2 cellular contexts compared by ENCODE assay signal in the genomic region with DNA sequence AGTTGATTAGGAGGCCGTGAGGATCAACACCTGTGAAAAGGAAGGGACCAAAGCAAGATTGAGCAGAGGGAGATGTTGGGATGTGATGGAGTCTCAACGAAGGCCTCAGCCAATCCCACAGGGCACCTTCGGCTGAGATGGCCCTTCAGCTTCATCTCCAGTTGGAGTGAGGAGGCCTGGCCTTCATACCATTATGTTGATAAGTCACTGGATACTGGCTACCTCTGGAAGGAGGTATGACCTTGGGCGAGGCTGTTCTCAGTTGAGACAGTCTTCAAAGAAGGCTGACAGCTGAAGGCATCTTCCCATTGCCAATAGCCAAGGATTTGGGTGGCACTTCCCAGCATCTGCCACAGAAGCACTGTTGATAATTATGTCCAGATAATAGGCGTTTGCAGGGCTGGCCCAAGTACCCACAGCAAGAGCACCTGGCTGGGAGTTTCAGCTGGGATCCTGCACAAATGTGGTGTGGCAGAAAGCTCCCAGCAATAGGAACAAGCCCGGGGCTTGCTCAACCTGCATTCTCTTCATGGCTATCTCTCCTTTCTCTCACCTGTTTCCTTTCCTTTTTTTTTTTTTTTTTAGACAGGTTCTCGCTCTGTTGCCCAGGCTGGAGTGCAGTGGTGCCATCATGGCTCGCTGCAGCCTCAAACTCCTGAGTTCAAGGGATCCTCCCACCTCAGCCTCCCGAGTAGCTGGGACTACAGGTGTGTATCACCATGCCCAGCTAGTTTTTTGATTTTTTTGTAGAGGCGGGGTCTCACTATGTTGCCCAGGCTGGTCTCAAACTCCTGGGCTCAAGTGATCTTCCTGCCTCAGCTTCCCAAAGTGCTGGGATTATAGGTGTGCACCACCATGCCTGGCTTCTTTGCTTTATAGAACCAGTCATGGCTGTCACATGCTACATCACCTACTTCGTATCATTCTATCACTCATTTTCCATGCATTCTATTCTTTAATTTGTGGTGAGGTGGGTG.
A peak's percentile ranks its signal among the peaks of the same experiment; 100 is the strongest.
TF ChIP-seq lines count a peak whose summit lies in the region.

No MANE protein-coding gene starts in this region.

TF ChIP-seq in HEK293, 187 proteins besides CTCF, POLR2A, EP300 and RAD21:
- TF ChIP-seq ZFP37 (tag by site-specific recombination; IDR thresholded peaks at IDR 0.05) (no peak), ZNF121 (tag by site-specific recombination; IDR thresholded peaks at IDR 0.05) (peak; percentile 95)
TF ChIP-seq in HEK293: peak in this region for 1.

TF ChIP-seq in GM12878, 131 proteins besides CTCF, POLR2A, EP300 and RAD21:
- TF ChIP-seq LARP7 (IDR thresholded peaks at IDR 0.05) (no peak), JUNB (IDR thresholded peaks at IDR 0.05) (no peak), SMAD1 (IDR thresholded peaks at IDR 0.05; ENCODE audit: low read depth, partially characterized antibody) (no peak), NR2F1 (conservative IDR thresholded peaks at IDR 0.05) (no peak), RELA (IDR thresholded peaks at IDR 0.05; ENCODE audit: borderline replicate concordance, partially characterized antibody) (no peak)
- TF ChIP-seq, protein P1, sequence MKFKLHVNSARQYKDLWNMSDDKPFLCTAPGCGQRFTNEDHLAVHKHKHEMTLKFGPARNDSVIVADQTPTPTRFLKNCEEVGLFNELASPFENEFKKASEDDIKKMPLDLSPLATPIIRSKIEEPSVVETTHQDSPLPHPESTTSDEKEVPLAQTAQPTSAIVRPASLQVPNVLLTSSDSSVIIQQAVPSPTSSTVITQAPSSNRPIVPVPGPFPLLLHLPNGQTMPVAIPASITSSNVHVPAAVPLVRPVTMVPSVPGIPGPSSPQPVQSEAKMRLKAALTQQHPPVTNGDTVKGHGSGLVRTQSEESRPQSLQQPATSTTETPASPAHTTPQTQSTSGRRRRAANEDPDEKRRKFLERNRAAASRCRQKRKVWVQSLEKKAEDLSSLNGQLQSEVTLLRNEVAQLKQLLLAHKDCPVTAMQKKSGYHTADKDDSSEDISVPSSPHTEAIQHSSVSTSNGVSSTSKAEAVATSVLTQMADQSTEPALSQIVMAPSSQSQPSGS (IDR thresholded peaks at IDR 0.05; ENCODE audit: low read length): no peak
- TF ChIP-seq, protein P2, sequence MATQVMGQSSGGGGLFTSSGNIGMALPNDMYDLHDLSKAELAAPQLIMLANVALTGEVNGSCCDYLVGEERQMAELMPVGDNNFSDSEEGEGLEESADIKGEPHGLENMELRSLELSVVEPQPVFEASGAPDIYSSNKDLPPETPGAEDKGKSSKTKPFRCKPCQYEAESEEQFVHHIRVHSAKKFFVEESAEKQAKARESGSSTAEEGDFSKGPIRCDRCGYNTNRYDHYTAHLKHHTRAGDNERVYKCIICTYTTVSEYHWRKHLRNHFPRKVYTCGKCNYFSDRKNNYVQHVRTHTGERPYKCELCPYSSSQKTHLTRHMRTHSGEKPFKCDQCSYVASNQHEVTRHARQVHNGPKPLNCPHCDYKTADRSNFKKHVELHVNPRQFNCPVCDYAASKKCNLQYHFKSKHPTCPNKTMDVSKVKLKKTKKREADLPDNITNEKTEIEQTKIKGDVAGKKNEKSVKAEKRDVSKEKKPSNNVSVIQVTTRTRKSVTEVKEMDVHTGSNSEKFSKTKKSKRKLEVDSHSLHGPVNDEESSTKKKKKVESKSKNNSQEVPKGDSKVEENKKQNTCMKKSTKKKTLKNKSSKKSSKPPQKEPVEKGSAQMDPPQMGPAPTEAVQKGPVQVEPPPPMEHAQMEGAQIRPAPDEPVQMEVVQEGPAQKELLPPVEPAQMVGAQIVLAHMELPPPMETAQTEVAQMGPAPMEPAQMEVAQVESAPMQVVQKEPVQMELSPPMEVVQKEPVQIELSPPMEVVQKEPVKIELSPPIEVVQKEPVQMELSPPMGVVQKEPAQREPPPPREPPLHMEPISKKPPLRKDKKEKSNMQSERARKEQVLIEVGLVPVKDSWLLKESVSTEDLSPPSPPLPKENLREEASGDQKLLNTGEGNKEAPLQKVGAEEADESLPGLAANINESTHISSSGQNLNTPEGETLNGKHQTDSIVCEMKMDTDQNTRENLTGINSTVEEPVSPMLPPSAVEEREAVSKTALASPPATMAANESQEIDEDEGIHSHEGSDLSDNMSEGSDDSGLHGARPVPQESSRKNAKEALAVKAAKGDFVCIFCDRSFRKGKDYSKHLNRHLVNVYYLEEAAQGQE (IDR thresholded peaks at IDR 0.05; ENCODE audit: low read depth, low read length): no peak
